ENCODE assay signal across 8 cellular contexts in genomic region chrX:107714196-107714811, GRCh38.
A peak's percentile ranks its signal among the peaks of the same experiment; 100 is the strongest.
DNase-seq lines count a peak whose midpoint lies in the region; ATAC-seq and TF ChIP-seq lines count a peak whose summit lies in the region.

No MANE protein-coding gene starts in this region.

- ATAC-seq in natural killer cell (no peak), HG03571 (IDR thresholded peaks at IDR 0.05; ENCODE audit: unreplicated experiment) (no peak), GM19397 (IDR thresholded peaks at IDR 0.05; ENCODE audit: unreplicated experiment) (no peak)

- intact Hi-C loops in OCI-LY7 (cut with micrococcal nuclease; ENCODE audit: unreplicated experiment) (no loop called here), natural killer cell (cut with micrococcal nuclease) (loop anchor here (5.0 kb wide), 2 partner anchors 63 to 262 kb away; partner anchors contain the start of genes NCBP2L and TSC22D3)

- DNase-seq in BE2C (no peak), OCI-LY7 (ENCODE audit: low spot score) (no peak), coronary artery (ENCODE audit: low spot score) (no peak), natural killer cell (no peak), GM10248 (ENCODE audit: extremely low spot score) (no peak), NCI-H2196 treated with DMSO at 0.1 percent for 48 hours (lab: John Stamatoyannopoulos, UW; ENCODE audit: unreplicated experiment) (no peak)

- peaks cover 62 to 68% of the 10 kb centered on the region in 2 donors for H3K4me1 Mint-ChIP-seq in natural killer cell

- POLR2A ChIA-PET in OCI-LY7 (lab: Charles Lee) (interaction anchor here (1.0 to 9.1 kb wide), 2 partner anchors 38 to 85 kb away, joined by 3 to 121 read pairs; partner anchors contain the start of gene PRPS1), GM10248 (lab: Yijun Ruan, JAX) (interaction anchor here (1.1 to 4.8 kb wide), 6 partner anchors 10 to 41 kb away, joined by 3 to 59 read pairs (median 12); no protein-coding TSS in a partner anchor)

- H3K27me3 ChIP-seq in BE2C = no peaks in the 10 kb centered on the region

- H3K36me3 Mint-ChIP-seq in natural killer cell = no peaks in the 10 kb centered on the region

- peaks cover 0 to 2% of the 10 kb centered on the region in 2 donors for H3K27me3 Mint-ChIP-seq in natural killer cell (ENCODE audit: low read depth in 2 of 2)

- H3K9me3 Mint-ChIP-seq in natural killer cell = no peaks in the 10 kb centered on the region

- H3K4me3 Mint-ChIP-seq in natural killer cell = peak overlapping the region; percentile 97

- peaks cover 5% of the 10 kb centered on the region for H3K4me1 ChIP-seq in BE2C
- peaks cover 52% of the 10 kb centered on the region for H3K4me1 ChIP-seq in OCI-LY7 (ENCODE audit: insufficient read depth, low read length, poor library complexity, severe bottlenecking)

- CTCF ChIA-PET in OCI-LY7 (lab: Charles Lee; ENCODE audit: unreplicated experiment) (no interaction called here), GM10248 (lab: Yijun Ruan, JAX) (interaction anchor here (0.7 to 14.1 kb wide), 5 partner anchors 16 to 63 kb away, joined by 3 to 304 read pairs (median 6); partner anchors contain the start of gene NCBP2L)

- H3K9me2 ChIP-seq in OCI-LY7 (ENCODE audit: insufficient read depth, low read length) = no peaks in the 10 kb centered on the region

- H4K20me1 ChIP-seq in OCI-LY7 (ENCODE audit: insufficient read depth, low read length) = no peaks in the 10 kb centered on the region

- H2AFZ ChIP-seq in OCI-LY7 (ENCODE audit: low read length) = no peak overlapping the region

- TF ChIP-seq CTCF in BE2C (IDR thresholded peaks at IDR 0.05; ENCODE audit: low read depth, low read length) (peak; percentile 21), OCI-LY7 (conservative IDR thresholded peaks at IDR 0.05; ENCODE audit: low read length) (peak; percentile 33; the same call in 1 of the 2 replicates), coronary artery (IDR thresholded peaks at IDR 0.05) (no peak), natural killer cell (IDR thresholded peaks at IDR 0.05) (no peak), GM10248 (IDR thresholded peaks at IDR 0.05; ENCODE audit: control extremely low read depth, extremely low read depth, low read depth, missing control alignments) (no peak)

- H3K4me2 ChIP-seq in OCI-LY7 (ENCODE audit: low read length) = peak overlapping the region; percentile 80; the same call in 1 of the 2 replicates

- H3K36me3 ChIP-seq in BE2C = peaks cover 4% of the 10 kb centered on the region
- H3K36me3 ChIP-seq in OCI-LY7 (ENCODE audit: insufficient read depth, low read length) = peaks cover 26% of the 10 kb centered on the region

- H3K4me3 ChIP-seq in BE2C (ENCODE audit: low read depth, low read length) (no peak overlapping the region), OCI-LY7 (ENCODE audit: low read depth, low read length, poor library complexity, severe bottlenecking) (peak overlapping the region; percentile 91), coronary artery (peak overlapping the region; percentile 82)

- no peaks in the 10 kb centered on the region for H3K9me3 ChIP-seq in BE2C
- no peaks in the 10 kb centered on the region for H3K9me3 ChIP-seq in OCI-LY7 (ENCODE audit: low read length)

- H3K79me2 ChIP-seq in OCI-LY7 (ENCODE audit: insufficient read depth, low read depth, low read length) = peaks cover 7% of the 10 kb centered on the region; the same call in 1 of the 2 replicates

- no peak overlapping the region for H3K27ac ChIP-seq in OCI-LY7 (ENCODE audit: low read depth, low read length, poor library complexity, severe bottlenecking)
- peak overlapping the region; percentile 94 to 97 for H3K27ac ChIP-seq in coronary artery

- no TSS peak for BruUV-seq in OCI-LY7 (replicated peaks; lab: Mats Ljungman, UMichigan)

- H3K27ac Mint-ChIP-seq in natural killer cell = peak overlapping the region; percentile 99

Comparison
In these comparisons a context has a peak if more than half of its experiments do, and no peak if none do; other contexts are left out.
1. CTCF ChIP-seq: peak in BE2C (single experiment) and OCI-LY7 (single experiment); none in coronary artery (single experiment), natural killer cell (single experiment) and GM10248 (single experiment).